9 cellular contexts compared by ENCODE assay signal in the genomic region with DNA sequence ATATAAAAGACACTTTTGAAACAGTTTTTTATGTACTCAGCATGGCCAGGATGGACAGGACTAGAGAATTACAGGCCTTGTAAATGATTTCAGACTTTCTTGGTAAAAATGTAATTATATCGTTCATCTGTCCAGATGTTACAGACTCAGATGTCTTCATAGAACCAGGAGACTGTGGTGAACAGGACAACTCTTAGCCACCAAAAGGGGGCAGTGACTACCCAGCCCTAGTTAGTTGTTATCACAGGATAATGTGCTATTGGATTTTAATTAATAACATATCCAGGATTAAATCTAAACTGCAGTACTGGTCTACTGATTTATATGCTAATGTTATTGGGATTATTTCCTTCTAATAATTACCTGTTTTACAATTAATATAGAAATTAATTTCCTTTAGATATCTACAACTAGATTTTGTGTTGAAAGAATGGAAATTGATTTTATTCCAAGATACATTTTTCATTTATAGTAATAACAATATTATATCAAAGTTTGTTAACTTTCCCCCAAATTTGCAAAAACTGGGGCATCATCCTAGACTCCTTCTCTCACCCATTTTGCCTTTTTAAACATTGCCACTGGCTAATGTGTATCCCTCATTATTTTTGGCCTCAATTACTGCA.
DNase-seq lines count a peak whose midpoint lies in the region; ATAC-seq and TF ChIP-seq lines count a peak whose summit lies in the region.
"Had no signal": no experiment of that assay in that cellular context is flagged by ENCODE, and none has a peak within 500 bp of the region (broad histone marks: within the 10 kb centered on the region; RNA-seq: fewer than 3 reads in every experiment).

No MANE protein-coding gene starts in this region.

- CTCF ChIA-PET in activated B cell treated with CpG ODN at 0.5 μM for 24 hours (lab: Charles Lee), result no interaction called here

- peak; percentile 37 for ATAC-seq in activated B cell treated with CpG ODN at 0.5 μM for 24 hours (ENCODE audit: low read depth)
- peak; percentile 83 for ATAC-seq in left ventricle myocardium superior
- ATAC-seq in stimulated activated naive CD8-positive, alpha-beta T cell treated with anti-CD3 and anti-CD28 coated beads, Interleukin-15, amount 100 ng/mL, for 72 hours, result peak; percentile 63
- ATAC-seq in HG02798 (IDR thresholded peaks at IDR 0.05; ENCODE audit: poor library complexity, unreplicated experiment), result no peak
- ATAC-seq in HG03159 (IDR thresholded peaks at IDR 0.05; ENCODE audit: unreplicated experiment), result no peak
- ATAC-seq in HG02571 (IDR thresholded peaks at IDR 0.05; ENCODE audit: unreplicated experiment), result no peak

- TF ChIP-seq CTCF in HFF-Myc (IDR thresholded peaks at IDR 0.05; ENCODE audit: low read depth, low read length, missing control alignments) (peak; percentile 70), activated B cell treated with CpG ODN at 0.5 μM for 24 hours (IDR thresholded peaks at IDR 0.05) (no peak)

- H3K27ac Mint-ChIP-seq in activated B cell treated with CpG ODN at 0.5 μM for 24 hours, result no peak overlapping the region
- no peak overlapping the region for H3K27ac Mint-ChIP-seq in stimulated activated naive CD8-positive, alpha-beta T cell treated with anti-CD3 and anti-CD28 coated beads, Interleukin-15, amount 100 ng/mL, for 72 hours

- POLR2A ChIA-PET in activated B cell treated with CpG ODN at 0.5 μM for 24 hours (lab: Charles Lee), result no interaction called here

- no peak overlapping the region for H3K4me3 Mint-ChIP-seq in activated B cell treated with CpG ODN at 0.5 μM for 24 hours
- H3K4me3 Mint-ChIP-seq in stimulated activated naive CD8-positive, alpha-beta T cell treated with anti-CD3 and anti-CD28 coated beads, Interleukin-15, amount 100 ng/mL, for 72 hours, result no peak overlapping the region

- peaks cover 2% of the 10 kb centered on the region for H3K4me1 Mint-ChIP-seq in activated B cell treated with CpG ODN at 0.5 μM for 24 hours
- H3K4me1 Mint-ChIP-seq in stimulated activated naive CD8-positive, alpha-beta T cell treated with anti-CD3 and anti-CD28 coated beads, Interleukin-15, amount 100 ng/mL, for 72 hours, result peaks cover 11% of the 10 kb centered on the region

- intact Hi-C loops in activated B cell treated with CpG ODN at 0.5 μM for 24 hours (cut with micrococcal nuclease), result loop anchor here (1.0 to 5.0 kb wide), 3 partner anchors 235 to 794 kb away; a partner anchor contains a TSS
- intact Hi-C loops in left ventricle myocardium superior (cut with micrococcal nuclease), result loop anchor here (5.0 kb wide), 1 partner anchor 285 kb away; no protein-coding TSS in a partner anchor

- no peak overlapping the region for H3K4me3 ChIP-seq in HFF-Myc (replicated peaks; ENCODE audit: low read depth, low read length)
- H3K4me3 ChIP-seq: SJSA1 had no signal

- peak; percentile 32 for DNase-seq in COR-L47 (lab: John Stamatoyannopoulos, UW)
- DNase-seq in HFF-Myc (ENCODE audit: extremely low read depth, low read depth), result peak; percentile 47
- DNase-seq in activated B cell treated with CpG ODN at 0.5 μM for 24 hours, result no peak
- no peak for DNase-seq in left ventricle myocardium superior
- DNase-seq in stimulated activated naive CD8-positive, alpha-beta T cell treated with anti-CD3 and anti-CD28 coated beads, Interleukin-15, amount 100 ng/mL, for 72 hours, result peak in 1 of 2 donors; percentile 18

- H3K36me3 Mint-ChIP-seq in activated B cell treated with CpG ODN at 0.5 μM for 24 hours (ENCODE audit: low read depth), result peaks cover 70% of the 10 kb centered on the region

- no peaks in the 10 kb centered on the region for H3K9me3 Mint-ChIP-seq in activated B cell treated with CpG ODN at 0.5 μM for 24 hours
- H3K9me3 Mint-ChIP-seq in stimulated activated naive CD8-positive, alpha-beta T cell treated with anti-CD3 and anti-CD28 coated beads, Interleukin-15, amount 100 ng/mL, for 72 hours, result no peaks in the 10 kb centered on the region

- H3K27me3 Mint-ChIP-seq in activated B cell treated with CpG ODN at 0.5 μM for 24 hours, result no peaks in the 10 kb centered on the region
- H3K27me3 Mint-ChIP-seq in stimulated activated naive CD8-positive, alpha-beta T cell treated with anti-CD3 and anti-CD28 coated beads, Interleukin-15, amount 100 ng/mL, for 72 hours, result no peaks in the 10 kb centered on the region

Comparison
In these comparisons a context has a peak if more than half of its experiments do, and no peak if none do; other contexts are left out.
1. DNase-seq: peak in COR-L47 (single experiment) and HFF-Myc (single experiment); none in activated B cell treated with CpG ODN at 0.5 μM for 24 hours (single experiment) and left ventricle myocardium superior (single experiment).
2. ATAC-seq: peak in activated B cell treated with CpG ODN at 0.5 μM for 24 hours (single experiment), left ventricle myocardium superior (single experiment) and stimulated activated naive CD8-positive, alpha-beta T cell treated with anti-CD3 and anti-CD28 coated beads, Interleukin-15, amount 100 ng/mL, for 72 hours (single experiment); none in HG02798 (single experiment), HG03159 (single experiment) and HG02571 (single experiment).